In genomic region chr11:69640260-69640994, GRCh38 we compare ENCODE assay signal across 8 cellular contexts. TPM values are rescaled to one million over a fixed set of nuclear protein-coding genes. Genes with fewer than 3 reads are reported as not detected.
A peak's percentile ranks its signal among the peaks of the same experiment; 100 is the strongest.
DNase-seq lines count a peak whose midpoint lies in the region; ATAC-seq and TF ChIP-seq lines count a peak whose summit lies in the region.

No MANE protein-coding gene starts in this region.

- no peak for DNase-seq in activated CD4-positive, alpha-beta T cell treated with anti-CD3 and anti-CD28 coated beads, Interleukin-2, amount 10 ng/mL, durations not matched to agents 24 days and 14 days
- no peak for DNase-seq in activated CD4-positive, alpha-beta T cell treated with anti-CD3 and anti-CD28 coated beads for 4 hours
- DNase-seq in astrocyte of the cerebellum (ENCODE audit: low read depth) (no peak), islet precursor cell (peak; percentile 51), stomach (peak; percentile 57), cerebellar nuclear complex (lab: John Stamatoyannopoulos, UW) (no peak), HAP-1 (ENCODE audit: low spot score in 2 of 2) (no peak)

- peak overlapping the region; percentile 89 for H3K4me3 ChIP-seq in astrocyte of the cerebellum (ENCODE audit: low read depth, low read length)
- H3K4me3 ChIP-seq in stomach: peak overlapping the region; percentile 73 to 89 (median 87)
- no peak overlapping the region; the same call in 1 of the 2 replicates for H3K4me3 ChIP-seq in HAP-1

- H3K4me3 Mint-ChIP-seq in activated CD4-positive, alpha-beta T cell treated with anti-CD3 and anti-CD28 coated beads, Interleukin-2, amount 10 ng/mL, durations not matched to agents 24 days and 14 days: peak overlapping the region; percentile 49

- peaks cover 4% of the 10 kb centered on the region for H3K36me3 Mint-ChIP-seq in activated CD4-positive, alpha-beta T cell treated with anti-CD3 and anti-CD28 coated beads, Interleukin-2, amount 10 ng/mL, durations not matched to agents 24 days and 14 days (ENCODE audit: low read depth)

- TF ChIP-seq POLR2A in stomach (IDR thresholded peaks at IDR 0.05): no peak

- no peak for TF ChIP-seq EP300 in stomach (IDR thresholded peaks at IDR 0.05)

- 1 to 5% (median 2%) methylated on average over 38 to 43 of the region's 43 CpGs for WGBS in stomach, 5 donors

- H3K27me3 ChIP-seq in stomach (peaks cover 8 to 99% (median 54%) of the 10 kb centered on the region in 3 donors), HAP-1 (ENCODE audit: low read depth) (peaks cover 59% of the 10 kb centered on the region)

- no peaks in the 10 kb centered on the region for H3K9me3 Mint-ChIP-seq in activated CD4-positive, alpha-beta T cell treated with anti-CD3 and anti-CD28 coated beads, Interleukin-2, amount 10 ng/mL, durations not matched to agents 24 days and 14 days

- peaks cover 48% of the 10 kb centered on the region for H3K27me3 Mint-ChIP-seq in activated CD4-positive, alpha-beta T cell treated with anti-CD3 and anti-CD28 coated beads, Interleukin-2, amount 10 ng/mL, durations not matched to agents 24 days and 14 days

- intact Hi-C loops in activated CD4-positive, alpha-beta T cell treated with anti-CD3 and anti-CD28 coated beads, Interleukin-2, amount 10 ng/mL, durations not matched to agents 24 days and 14 days (cut with micrococcal nuclease): loop anchor here (5.0 kb wide), 4 partner anchors 62 to 798 kb away; partner anchors contain the start of genes CPT1A and FGF19
- intact Hi-C loops in stomach (cut with DNase I; ENCODE audit: low total_unique reads): loop anchor here (10.0 kb wide), 1 partner anchor 356 kb away; no protein-coding TSS in a partner anchor

- H3K36me3 ChIP-seq in stomach: peaks cover 0 to 15% (median 5%) of the 10 kb centered on the region in 4 donors
- no peaks in the 10 kb centered on the region for H3K36me3 ChIP-seq in HAP-1 (replicated peaks)

- peaks cover 80 to 97% (median 92%) of the 10 kb centered on the region in 4 donors for H3K4me1 ChIP-seq in stomach
- H3K4me1 ChIP-seq in HAP-1: peaks cover 18% of the 10 kb centered on the region

- peaks cover 7% of the 10 kb centered on the region for H3K4me1 Mint-ChIP-seq in activated CD4-positive, alpha-beta T cell treated with anti-CD3 and anti-CD28 coated beads, Interleukin-2, amount 10 ng/mL, durations not matched to agents 24 days and 14 days

- H3K27ac Mint-ChIP-seq in activated CD4-positive, alpha-beta T cell treated with anti-CD3 and anti-CD28 coated beads, Interleukin-2, amount 10 ng/mL, durations not matched to agents 24 days and 14 days: peak overlapping the region; percentile 46

- TF ChIP-seq CTCF in astrocyte of the cerebellum (IDR thresholded peaks at IDR 0.05; ENCODE audit: low read depth, low read length, missing control alignments) (no peak), stomach (IDR thresholded peaks at IDR 0.05) (no peak)

- H3K9me3 ChIP-seq in stomach: no peaks in the 10 kb centered on the region
- H3K9me3 ChIP-seq in HAP-1: no peaks in the 10 kb centered on the region

- ATAC-seq in HG02973 (IDR thresholded peaks at IDR 0.05; ENCODE audit: unreplicated experiment): no peak

- H3K27ac ChIP-seq in stomach: peak overlapping the region; percentile 52 to 92 (median 87)

- in situ Hi-C loops in astrocyte of the cerebellum (cut with HindIII; ENCODE audit: low sequenced_read_pairs): no loop called here
- in situ Hi-C loops in HAP-1 (cut with MboI; ENCODE audit: low sequenced_read_pairs): loop anchor here (5.0 kb wide), 1 partner anchor 533 kb away; no protein-coding TSS in a partner anchor

RNA-seq across cellular contexts. Expression of gene CCND1, which starts 0.5 kb away (rescaled TPM):
- total RNA-seq in activated CD4-positive, alpha-beta T cell treated with anti-CD3 and anti-CD28 coated beads, Interleukin-2, amount 10 ng/mL, durations not matched to agents 24 days and 14 days: 13.4 and 17.2 TPM in 2 replicates
- 100 to 1,000 TPM in 3 of 5 donors, 10 to 100 TPM in 2; 24.1 to 293 (median 141) TPM for total RNA-seq in stomach
- 10 to 100 TPM; 17.6 to 44.6 (median 33.7) TPM for polyA plus RNA-seq in stomach

RNA-seq across cellular contexts. Expression of gene LTO1, which starts 34.7 kb away (rescaled TPM):
- 29.3 and 32.1 TPM in 2 replicates for total RNA-seq in activated CD4-positive, alpha-beta T cell treated with anti-CD3 and anti-CD28 coated beads, Interleukin-2, amount 10 ng/mL, durations not matched to agents 24 days and 14 days
- total RNA-seq in stomach: 100 to 1,000 TPM in 1 of 5 donors, 10 to 100 TPM in 3, 1 to 10 TPM in 1; 2.3 to 107 (median 37.6) TPM
- polyA plus RNA-seq in stomach: 10 to 100 TPM; 14.2 to 23.1 (median 22.6) TPM

Comparison
In these comparisons a context has a peak if more than half of its experiments do, and no peak if none do; other contexts are left out.
1. DNase-seq: peak in islet precursor cell (single experiment) and stomach (single experiment); none in activated CD4-positive, alpha-beta T cell treated with anti-CD3 and anti-CD28 coated beads, Interleukin-2, amount 10 ng/mL, durations not matched to agents 24 days and 14 days (single experiment), activated CD4-positive, alpha-beta T cell treated with anti-CD3 and anti-CD28 coated beads for 4 hours (0 of 2), astrocyte of the cerebellum (single experiment), cerebellar nuclear complex (0 of 2) and HAP-1 (0 of 2).